ENCODE assay signal across 9 cellular contexts in genomic region chr10:88992945-88993537, GRCh38. TPM values are rescaled to one million over a fixed set of nuclear protein-coding genes. Genes with fewer than 3 reads are reported as not detected.
DNase-seq lines count a peak whose midpoint lies in the region; ATAC-seq and TF ChIP-seq lines count a peak whose summit lies in the region.
"Had no signal": no experiment of that assay in that cellular context is flagged by ENCODE, and none has a peak within 500 bp of the region (broad histone marks: within the 10 kb centered on the region; RNA-seq: fewer than 3 reads in every experiment).

No MANE protein-coding gene starts in this region.

- no peaks in the 10 kb centered on the region for H3K36me3 Mint-ChIP-seq in brain

- H3K9me3 Mint-ChIP-seq in brain = no peaks in the 10 kb centered on the region

- ATAC-seq in HG02870 (IDR thresholded peaks at IDR 0.05; ENCODE audit: unreplicated experiment) = no peak

- peak overlapping the region; percentile 57 to 95 (median 76) for H3K4me3 Mint-ChIP-seq in brain

- H3K27me3 Mint-ChIP-seq in brain = peaks cover 33% of the 10 kb centered on the region

- TF ChIP-seq CTCF in AG09309 (IDR thresholded peaks at IDR 0.05; ENCODE audit: control insufficient read depth, insufficient read depth, low read depth, low read length, missing control alignments) = no peak
- TF ChIP-seq CTCF in brain (conservative IDR thresholded peaks at IDR 0.05) = no peak

- CTCF ChIA-PET in HEK293T (lab: Yijun Ruan, JAX) = interaction anchor here (0.7 to 4.0 kb wide), 2 partner anchors 59 to 218 kb away, joined by 3 to 24 read pairs; no protein-coding TSS in a partner anchor

- H3K4me1 Mint-ChIP-seq in brain = peaks cover 46% of the 10 kb centered on the region

- no peak for DNase-seq in AG09309 (ENCODE audit: low read depth)
- no peak for DNase-seq in HEK293T (ENCODE audit: extremely low spot score)
- no peak for DNase-seq in OCI-M1 (lab: John Stamatoyannopoulos, UW)
- DNase-seq in NCI-H82 treated with DMSO at 0.1 percent for 48 hours (lab: John Stamatoyannopoulos, UW; ENCODE audit: unreplicated experiment) = no peak
- DNase-seq in midbrain (lab: John Stamatoyannopoulos, UW) = no peak
- DNase-seq: NCI-H1048 had no signal

- POLR2A ChIA-PET in HEK293T (lab: Yijun Ruan, JAX) = interaction anchor here (0.8 kb wide), 1 partner anchor 112 kb away, joined by 3 read pairs; no protein-coding TSS in a partner anchor

- no peaks in the 10 kb centered on the region for H3K27me3 ChIP-seq in muscle layer of duodenum (ENCODE audit: low read depth, low read length)

- H3K9me3 ChIP-seq in muscle layer of duodenum (ENCODE audit: control insufficient read depth in 1 of 2, low read length in 2 of 2) = no peaks in the 10 kb centered on the region

- peaks cover 4 to 17% of the 10 kb centered on the region in 2 donors for H3K4me1 ChIP-seq in muscle layer of duodenum (ENCODE audit: control insufficient read depth in 1 of 2, insufficient read depth in 2 of 2, low read length in 2 of 2)

- peaks cover 0 to 16% of the 10 kb centered on the region in 2 donors for H3K36me3 ChIP-seq in muscle layer of duodenum (ENCODE audit: control insufficient read depth in 1 of 2, insufficient read depth in 2 of 2, low read length in 2 of 2)

- peak overlapping the region; percentile 92 for H3K4me3 ChIP-seq in AG09309 (ENCODE audit: control insufficient read depth, low read depth, low read length)
- H3K4me3 ChIP-seq in muscle layer of duodenum (ENCODE audit: low read depth in 1 of 2, low read length in 2 of 2) = peak overlapping the region; percentile 54 to 90

- H3K27ac Mint-ChIP-seq in brain = peak overlapping the region in 2 of 5 experiments; percentile 23 to 95

- H3K27ac ChIP-seq in muscle layer of duodenum (ENCODE audit: low read length) = peak overlapping the region; percentile 37

TF ChIP-seq in HEK293T, 16 proteins besides CTCF, POLR2A, EP300 and RAD21:
- TF ChIP-seq SUZ12 (IDR thresholded peaks at IDR 0.05) (no peak), ZNF384 (IDR thresholded peaks at IDR 0.05) (peak; percentile 41; the same call in 1 of the 2 replicates), HDGF (IDR thresholded peaks at IDR 0.05; ENCODE audit: borderline replicate concordance) (no peak), PKNOX1 (IDR thresholded peaks at IDR 0.05) (no peak), TARDBP (IDR thresholded peaks at IDR 0.05) (no peak), FOXK2 (IDR thresholded peaks at IDR 0.05) (no peak), NFRKB (IDR thresholded peaks at IDR 0.05) (no peak), SP1 (IDR thresholded peaks at IDR 0.05) (no peak)

RNA-seq across cellular contexts. Expression of gene FAS, which starts 2.4 kb away (rescaled TPM):
- polyA plus RNA-seq in brain (ENCODE audit: insufficient read depth, low read depth, low replicate concordance) = 1.8 TPM

RNA-seq across cellular contexts. Expression of gene ACTA2, which starts 40.5 kb away (rescaled TPM):
- polyA plus RNA-seq in brain (ENCODE audit: insufficient read depth, low read depth, low replicate concordance) = 65.7 TPM
